In the genomic region with DNA sequence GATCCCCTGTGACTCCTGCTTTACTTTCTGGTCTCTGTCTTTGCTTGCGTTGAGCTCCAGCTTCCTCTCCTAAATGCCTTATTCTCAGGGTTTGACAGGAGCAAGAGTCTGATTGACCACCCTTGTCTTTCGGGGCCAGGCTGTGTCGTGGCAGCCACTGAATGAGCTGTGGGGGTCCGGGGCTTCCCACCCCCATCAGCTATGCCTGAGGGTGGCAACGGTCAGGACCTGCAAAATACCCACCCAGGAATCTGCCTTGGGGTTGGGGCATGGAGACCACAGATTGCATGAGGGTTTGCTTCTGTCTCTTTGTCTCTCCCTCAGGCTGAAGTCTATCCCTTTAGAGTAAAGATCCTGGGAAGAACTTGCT, we compare ENCODE assay signal across 22 cellular contexts. TPM values are rescaled to one million over a fixed set of nuclear protein-coding genes. Genes with fewer than 3 reads are reported as not detected.
"Had no signal": no experiment of that assay in that cellular context is flagged by ENCODE, and none has a peak within 500 bp of the region (broad histone marks: within the 10 kb centered on the region; RNA-seq: fewer than 3 reads in every experiment).

No MANE protein-coding gene starts in this region.

- H3K9me3 ChIP-seq: SJSA1 had no signal

- H3K4me1 ChIP-seq: SJSA1 had no signal

- H3K9me3 Mint-ChIP-seq: IgD-negative memory B cell had no signal

- H3K36me3 Mint-ChIP-seq: IgD-negative memory B cell had no signal

- H3K27me3 ChIP-seq: SJSA1 had no signal

- H3K4me3 ChIP-seq: K562, SJSA1, SK-N-MC had no signal

- H3K27ac Mint-ChIP-seq: IgD-negative memory B cell had no signal

- H3K27ac ChIP-seq: KMS-11, SJSA1, SK-N-MC had no signal

- DNase-seq: Kasumi-1, MM.1S, NCI-H1092 treated with DMSO at 0.1 percent for 48 hours, NCI-H1436, NCI-H187, NCI-H2029, NCI-H2081 treated with DMSO at 0.1 percent for 48 hours, NCI-H2171, NCI-H226, NCI-H446, NCI-H510A, NCI-H524 treated with DMSO at 0.1 percent for 48 hours, NCI-H69, NCI-H774, Right ventricle myocardium superior, RPMI8226, SIG-M5 had no signal

- H3K36me3 ChIP-seq: SJSA1 had no signal

- H3K4me3 Mint-ChIP-seq: IgD-negative memory B cell had no signal

RNA-seq across cellular contexts. Expression of a gene that starts 20.6 kb away (rescaled TPM):
- total RNA-seq: Right ventricle myocardium superior had no signal
